In genomic region chr15:78930577-78931388, GRCh38 we compare ENCODE assay signal across 9 cellular contexts.
A peak's percentile ranks its signal among the peaks of the same experiment; 100 is the strongest.
DNase-seq lines count a peak whose midpoint lies in the region; ATAC-seq and TF ChIP-seq lines count a peak whose summit lies in the region.
"Had no signal": no experiment of that assay in that cellular context is flagged by ENCODE, and none has a peak within 500 bp of the region (broad histone marks: within the 10 kb centered on the region; RNA-seq: fewer than 3 reads in every experiment).

No MANE protein-coding gene starts in this region.

- TF ChIP-seq POLR2A in GM18505 (IDR thresholded peaks at IDR 0.05; ENCODE audit: borderline replicate concordance, extremely low read depth, insufficient read depth, insufficient read length), result no peak

- H3K27me3 ChIP-seq in rectal smooth muscle tissue (ENCODE audit: control insufficient read depth, insufficient read depth, low read length), result no peaks in the 10 kb centered on the region

- H3K4me1 ChIP-seq in rectal smooth muscle tissue (ENCODE audit: control insufficient read depth, insufficient read depth, low read length), result peaks cover 9% of the 10 kb centered on the region

- no peak overlapping the region for H3K4me3 ChIP-seq in rectal smooth muscle tissue (ENCODE audit: low read length)

- no peak for ATAC-seq in GM19328 (IDR thresholded peaks at IDR 0.05; ENCODE audit: unreplicated experiment)
- no peak for ATAC-seq in GM18505 (IDR thresholded peaks at IDR 0.05; ENCODE audit: unreplicated experiment)

- peak overlapping the region; percentile 87 for H3K27ac ChIP-seq in epithelial cell of prostate
- peak overlapping the region; percentile 73 for H3K27ac ChIP-seq in rectal smooth muscle tissue (ENCODE audit: low read depth, low read length)

- peak; percentile 91 for DNase-seq in EL
- DNase-seq in NCI-H226, result peak; percentile 88
- peak; percentile 99 for DNase-seq in epithelial cell of prostate (ENCODE audit: low read depth, low spot score)
- no peak for DNase-seq in central memory CD4-positive, alpha-beta T cell
- no peak for DNase-seq in stimulated activated CD4-positive, alpha-beta T cell treated with anti-CD3 and anti-CD28 coated beads, Interleukin-4, amount 100 ng/mL, for 4 hours
- DNase-seq: stimulated activated CD4-positive, alpha-beta T cell treated with anti-CD3 and anti-CD28 coated beads, Interleukin-12 subunit alpha, Interleukin-12 subunit beta, amount 100 ng/mL, for 4 hours had no signal

- no peak overlapping the region for H3K9ac ChIP-seq in rectal smooth muscle tissue (ENCODE audit: low read length)

- H3K36me3 ChIP-seq in rectal smooth muscle tissue (ENCODE audit: control insufficient read depth, insufficient read depth, low read length), result peaks cover 13% of the 10 kb centered on the region

Comparison
In these comparisons a context has a peak if more than half of its experiments do, and no peak if none do; other contexts are left out.
1. DNase-seq: peak in EL (single experiment), NCI-H226 (single experiment) and epithelial cell of prostate (single experiment); none in central memory CD4-positive, alpha-beta T cell (single experiment) and stimulated activated CD4-positive, alpha-beta T cell treated with anti-CD3 and anti-CD28 coated beads, Interleukin-4, amount 100 ng/mL, for 4 hours (0 of 2).